ENCODE assay signal across 1 cellular context in genomic region chr4:113762061-113762850, GRCh38.
TF ChIP-seq lines count a peak whose summit lies in the region.

No MANE protein-coding gene starts in this region.

TF ChIP-seq in K562, 482 proteins besides CTCF, POLR2A, EP300 and RAD21 (continued from another document):
- TF ChIP-seq CUX1 (CRISPR knock-in tag; IDR thresholded peaks at IDR 0.05) = no peak
